Comparison of ENCODE assay signal across 14 cellular contexts in genomic region chr20:20546402-20546801, GRCh38.
DNase-seq lines count a peak whose midpoint lies in the region; ATAC-seq and TF ChIP-seq lines count a peak whose summit lies in the region.
"Had no signal": no experiment of that assay in that cellular context is flagged by ENCODE, and none has a peak within 500 bp of the region (broad histone marks: within the 10 kb centered on the region; RNA-seq: fewer than 3 reads in every experiment).

No MANE protein-coding gene starts in this region.

- peak overlapping the region; percentile 67 for H3K27ac Mint-ChIP-seq in Caco-2 (ENCODE audit: unreplicated experiment)
- H3K27ac Mint-ChIP-seq in central memory CD8-positive, alpha-beta T cell (ENCODE audit: low read depth) = peak overlapping the region; percentile 53
- H3K27ac Mint-ChIP-seq in GM23338 = no peak overlapping the region
- H3K27ac Mint-ChIP-seq: T-helper 1 cell treated with Interleukin-12 subunit alpha and Interleukin-12 subunit beta and Interleukin-4 antibody, amounts not matched to agents 30 μg/mL and 1 μg/mL, for 36 hours had no signal

- no peaks in the 10 kb centered on the region for H3K27me3 Mint-ChIP-seq in Caco-2 (ENCODE audit: insufficient read depth, unreplicated experiment)
- H3K27me3 Mint-ChIP-seq in central memory CD8-positive, alpha-beta T cell = no peaks in the 10 kb centered on the region
- no peaks in the 10 kb centered on the region for H3K27me3 Mint-ChIP-seq in GM23338 (ENCODE audit: insufficient read depth, low read depth, poor library complexity)
- H3K27me3 Mint-ChIP-seq: CD8-positive, alpha-beta memory T cell had no signal

- POLR2A ChIA-PET in Caco-2 (lab: Charles Lee) = no interaction called here

- BruUV-seq in Caco-2 (replicated peaks; lab: Mats Ljungman, UMichigan) = no TSS peak

- H3K27me3 ChIP-seq in BLaER1 treated with 17β-estradiol and CSF1 and Interleukin-3, amounts not matched to agents 10 nM and 100 nM = no peaks in the 10 kb centered on the region
- no peaks in the 10 kb centered on the region for H3K27me3 ChIP-seq in Caco-2 (replicated peaks; ENCODE audit: control insufficient read depth, insufficient read depth, low read length)
- no peaks in the 10 kb centered on the region for H3K27me3 ChIP-seq in GM23338 (ENCODE audit: insufficient read depth)
- H3K27me3 ChIP-seq: tibial artery had no signal

- no peaks in the 10 kb centered on the region for H3F3A ChIP-seq in GM23338 (replicated peaks; ENCODE audit: low read depth)

- no peaks in the 10 kb centered on the region for H4K20me1 ChIP-seq in BLaER1 treated with 17β-estradiol and CSF1 and Interleukin-3, amounts not matched to agents 10 nM and 100 nM
- no peaks in the 10 kb centered on the region for H4K20me1 ChIP-seq in GM23338 (replicated peaks; ENCODE audit: insufficient read depth)

- H2AFZ ChIP-seq in GM23338 = no peak overlapping the region

- peak overlapping the region in 4 of 11 experiments; percentile 56 to 64 (median 61); a peak in 6 of 22 replicates for H3K27ac ChIP-seq in BLaER1 treated with 17β-estradiol and CSF1 and Interleukin-3, amounts not matched to agents 10 nM and 100 nM
- no peak overlapping the region for H3K27ac ChIP-seq in substantia nigra (ENCODE audit: low read depth, low read length, poor library complexity, severe bottlenecking)
- no peak overlapping the region for H3K27ac ChIP-seq in GM23338 (ENCODE audit: low read depth)
- H3K27ac ChIP-seq: tibial artery had no signal

- no peaks in the 10 kb centered on the region for H3K79me2 ChIP-seq in GM23338 (replicated peaks; ENCODE audit: insufficient read depth)

- TF ChIP-seq CTCF in Caco-2 (IDR thresholded peaks at IDR 0.05; ENCODE audit: insufficient read depth in 1 of 2, low read depth in 1 of 2, low read length in 1 of 2, severe bottlenecking in 1 of 2, unreplicated experiment in 1 of 2) (no peak), GM23338 (conservative IDR thresholded peaks at IDR 0.05; ENCODE audit: low read depth in 2 of 2) (no peak)

- H3K4me1 Mint-ChIP-seq in Caco-2 (ENCODE audit: low read depth, unreplicated experiment) (peaks cover 34% of the 10 kb centered on the region), GM23338 (no peaks in the 10 kb centered on the region)
- peaks cover 15% of the 10 kb centered on the region for H3K4me1 Mint-ChIP-seq in central memory CD8-positive, alpha-beta T cell

- H3K36me3 ChIP-seq in BLaER1 treated with 17β-estradiol and CSF1 and Interleukin-3, amounts not matched to agents 10 nM and 100 nM = peaks cover 0 to 47% (median 11%) of the 10 kb centered on the region in 11 experiments; a peak in 12 of 22 replicates
- H3K36me3 ChIP-seq in Caco-2 (ENCODE audit: control insufficient read depth, insufficient read depth, low read length) (no peaks in the 10 kb centered on the region), GM23338 (ENCODE audit: insufficient read depth) (no peaks in the 10 kb centered on the region)

- CTCF ChIA-PET in Caco-2 (lab: Charles Lee) = no interaction called here

- H3K4me3 ChIP-seq in BLaER1 treated with 17β-estradiol and CSF1 and Interleukin-3, amounts not matched to agents 10 nM and 100 nM = no peak overlapping the region
- H3K4me3 ChIP-seq in Caco-2 (ENCODE audit: low read depth, low read length) = no peak overlapping the region
- H3K4me3 ChIP-seq in GM23338 = no peak overlapping the region
- H3K4me3 ChIP-seq: tibial artery had no signal

- H3K9me3 Mint-ChIP-seq in Caco-2 (ENCODE audit: unreplicated experiment) (no peaks in the 10 kb centered on the region), GM23338 (no peaks in the 10 kb centered on the region)
- no peaks in the 10 kb centered on the region for H3K9me3 Mint-ChIP-seq in central memory CD8-positive, alpha-beta T cell
- H3K9me3 Mint-ChIP-seq: immature natural killer cell; T-helper 1 cell treated with Interleukin-12 subunit alpha and Interleukin-12 subunit beta and Interleukin-4 antibody, amounts not matched to agents 30 μg/mL and 1 μg/mL, for 36 hours had no signal

- H3K4me1 ChIP-seq in BLaER1 treated with 17β-estradiol and CSF1 and Interleukin-3, amounts not matched to agents 10 nM and 100 nM = peaks cover 9 to 30% (median 21%) of the 10 kb centered on the region in 10 experiments
- peaks cover 49% of the 10 kb centered on the region for H3K4me1 ChIP-seq in Caco-2
- no peaks in the 10 kb centered on the region for H3K4me1 ChIP-seq in GM23338 (ENCODE audit: insufficient read depth)
- H3K4me1 ChIP-seq: tibial artery had no signal

- ATAC-seq in central memory CD8-positive, alpha-beta T cell (replicated peaks; ENCODE audit: extremely low read depth, poor library complexity, severe bottlenecking) = no peak
- ATAC-seq in GM23338 = no peak

- DNase-seq in Caco-2 (no peak), NCI-H2171 (lab: John Stamatoyannopoulos, UW) (peak; percentile 97), substantia nigra (lab: John Stamatoyannopoulos, UW) (no peak), GM23338 (ENCODE audit: low spot score) (no peak), T-helper 2 cell (no peak)
- DNase-seq in central memory CD8-positive, alpha-beta T cell (ENCODE audit: low spot score in 2 of 2) = no peak
- DNase-seq in stimulated activated naive CD4-positive, alpha-beta T cell treated with Interleukin-2 at 50 U/mL for 16 hours (lab: John Stamatoyannopoulos, UW) = no peak
- DNase-seq: CD8-positive, alpha-beta memory T cell; foreskin melanocyte; immature natural killer cell; MV-4-11; tibial artery had no signal

- H3K9me2 ChIP-seq in GM23338 (ENCODE audit: insufficient read depth) = no peaks in the 10 kb centered on the region

- H3K4me2 ChIP-seq in BLaER1 treated with 17β-estradiol and CSF1 and Interleukin-3, amounts not matched to agents 10 nM and 100 nM = peak overlapping the region in 8 of 11 experiments; percentile 27 to 72 (median 65); a peak in 13 of 22 replicates
- no peak overlapping the region for H3K4me2 ChIP-seq in GM23338

- no peak overlapping the region for H3K9ac ChIP-seq in BLaER1 treated with 17β-estradiol and CSF1 and Interleukin-3, amounts not matched to agents 10 nM and 100 nM

- H3K4me3 Mint-ChIP-seq in Caco-2 (ENCODE audit: unreplicated experiment) (no peak overlapping the region), GM23338 (no peak overlapping the region)
- no peak overlapping the region for H3K4me3 Mint-ChIP-seq in central memory CD8-positive, alpha-beta T cell
- H3K4me3 Mint-ChIP-seq: CD8-positive, alpha-beta memory T cell; immature natural killer cell; T-helper 1 cell treated with Interleukin-12 subunit alpha and Interleukin-12 subunit beta and Interleukin-4 antibody, amounts not matched to agents 30 μg/mL and 1 μg/mL, for 36 hours had no signal

- H3K9me3 ChIP-seq in BLaER1 treated with 17β-estradiol and CSF1 and Interleukin-3, amounts not matched to agents 10 nM and 100 nM (replicated peaks in 1 of 11) = peaks cover 0 to 7% (median 0%) of the 10 kb centered on the region in 11 experiments; a peak in 2 of 22 replicates
- no peaks in the 10 kb centered on the region for H3K9me3 ChIP-seq in Caco-2
- H3K9me3 ChIP-seq: tibial artery had no signal

- intact Hi-C loops in Caco-2 (cut with micrococcal nuclease; ENCODE audit: unreplicated experiment) = no loop called here

- H3K36me3 Mint-ChIP-seq in Caco-2 (ENCODE audit: insufficient read depth, unreplicated experiment) = peaks cover 6% of the 10 kb centered on the region
- H3K36me3 Mint-ChIP-seq in central memory CD8-positive, alpha-beta T cell (ENCODE audit: insufficient read depth) = peaks cover 5% of the 10 kb centered on the region
- H3K36me3 Mint-ChIP-seq in GM23338 (ENCODE audit: low read depth) = peaks cover 6% of the 10 kb centered on the region; the same call in 2 of the 3 replicates

TF ChIP-seq in GM23338, 12 proteins besides CTCF, POLR2A, EP300 and RAD21:
- TF ChIP-seq ETS1 (IDR thresholded peaks at IDR 0.05) (no peak), REST (IDR thresholded peaks at IDR 0.05; ENCODE audit: unreplicated experiment) (no peak)
